Comparison of ENCODE assay signal across 21 cellular contexts in the genomic region with DNA sequence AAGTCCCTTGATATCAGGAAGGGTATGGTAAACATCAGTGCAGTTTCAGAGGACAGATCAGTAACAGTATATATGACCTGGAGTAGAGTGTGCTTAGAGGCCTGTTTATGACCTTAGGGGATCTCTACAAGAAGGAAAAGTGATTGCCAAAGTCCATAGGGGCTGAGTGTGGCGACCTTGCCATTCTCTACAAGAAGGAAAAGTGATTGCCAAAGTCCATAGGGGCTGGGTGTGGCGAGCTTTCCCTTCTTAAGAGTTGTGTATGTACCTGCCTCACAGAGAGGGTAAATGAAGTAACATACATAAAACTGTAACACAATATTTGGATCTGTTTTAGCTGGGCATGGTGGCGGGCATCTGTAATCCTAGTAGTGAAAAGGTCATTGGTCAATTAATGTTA. TPM values are rescaled to one million over a fixed set of nuclear protein-coding genes. Genes with fewer than 3 reads are reported as not detected.
DNase-seq lines count a peak whose midpoint lies in the region; ATAC-seq, FAIRE-seq and TF ChIP-seq lines count a peak whose summit lies in the region.
"Had no signal": no experiment of that assay in that cellular context is flagged by ENCODE, and none has a peak within 500 bp of the region (broad histone marks: within the 10 kb centered on the region; RNA-seq: fewer than 3 reads in every experiment).

No MANE protein-coding gene starts in this region.

- peaks cover 8% of the 10 kb centered on the region for H3K4me1 Mint-ChIP-seq in activated T-cell treated with anti-CD3 and anti-CD28 coated beads, Interleukin-2, amount 50 U/mL, for 24 hours (ENCODE audit: low read depth)
- peaks cover 1% of the 10 kb centered on the region for H3K4me1 Mint-ChIP-seq in activated T-cell treated with anti-CD3 and anti-CD28 coated beads, Interleukin-2, amount 50 U/mL, for 4 hours (ENCODE audit: low read depth)
- peaks cover 9% of the 10 kb centered on the region for H3K4me1 Mint-ChIP-seq in memory B cell
- peaks cover 2% of the 10 kb centered on the region for H3K4me1 Mint-ChIP-seq in progenitor cell of endocrine pancreas (ENCODE audit: low read depth)

- FAIRE-seq in K562 (lab: Jason Lieb, UNC) = no peak
- FAIRE-seq: GM18507 had no signal

- no peak overlapping the region for H3K27ac ChIP-seq in K562 (ENCODE audit: extremely low read depth, low read depth, low read length)
- H3K27ac ChIP-seq: RWPE1 had no signal

- H3K9ac ChIP-seq in K562 (ENCODE audit: insufficient read depth in 1 of 2, low read depth in 2 of 2, low read length in 2 of 2) = no peak overlapping the region

- POLR2A ChIA-PET in K562 (lab: Yijun Ruan, JAX) = interaction anchor here (1.0 kb wide), 1 partner anchor 11 kb away, joined by 3 read pairs; no protein-coding TSS in a partner anchor

- no peaks in the 10 kb centered on the region for H4K20me1 ChIP-seq in K562 (replicated peaks; ENCODE audit: control insufficient read depth, insufficient read depth, low read length)

- CTCF ChIA-PET in K562 (lab: Yijun Ruan, JAX; ENCODE audit: low intra/inter-chr PET ratio) = no interaction called here

- TF ChIP-seq RAD21 in K562 (CRISPR knock-in tag; conservative IDR thresholded peaks at IDR 0.05 in 1 of 2, IDR thresholded peaks at IDR 0.05 in 1 of 2) = no peak

- no peaks in the 10 kb centered on the region for H3K27me3 ChIP-seq in K562 (ENCODE audit: control insufficient read depth in 2 of 2, insufficient read depth in 2 of 2, low read length in 2 of 2)
- H3K27me3 ChIP-seq: BE2C had no signal

- H2AFZ ChIP-seq in K562 (ENCODE audit: low read depth, low read length) = no peak overlapping the region

- WGBS in K562 (ENCODE audit: insufficient coverage, low coverage, missing lambda C conversion rate) = 83% methylated on average over 3 of the region's 3 CpGs

- in situ Hi-C loops in K562 (cut with MboI) = no loop called here

- TF ChIP-seq EP300 in K562 (IDR thresholded peaks at IDR 0.05; ENCODE audit: low read length) = no peak

- DNase-seq in activated T-cell treated with anti-CD3 and anti-CD28 coated beads, Interleukin-2, amount 50 U/mL, for 24 hours = no peak
- no peak for DNase-seq in activated T-cell treated with anti-CD3 and anti-CD28 coated beads, Interleukin-2, amount 50 U/mL, for 4 hours
- DNase-seq in K562 (ENCODE audit: extremely low read depth in 1 of 4, low spot score in 3 of 4) (no peak), memory B cell (ENCODE audit: low spot score in 2 of 2) (no peak), progenitor cell of endocrine pancreas (ENCODE audit: low spot score, unreplicated experiment) (no peak), NCI-H2107 (lab: John Stamatoyannopoulos, UW) (no peak)
- DNase-seq: 8988T, ACHN, BE2C, NCI-H1092 treated with DMSO at 0.1 percent for 48 hours, NCI-H1436, NCI-H187, NCI-H526 treated with DMSO at 0.1 percent for 48 hours, SHP77 had no signal

- H3K36me3 ChIP-seq in K562 (ENCODE audit: control insufficient read depth, insufficient read depth, low read length) = peaks cover 14% of the 10 kb centered on the region; the same call in 2 of the 3 replicates
- H3K36me3 ChIP-seq: BE2C had no signal

- ATAC-seq in activated T-cell treated with anti-CD3 and anti-CD28 coated beads, Interleukin-2, amount 50 U/mL, for 4 hours = no peak
- ATAC-seq in K562 = peak; percentile 60
- ATAC-seq in memory B cell (ENCODE audit: low read depth) = no peak
- no peak for ATAC-seq in HG03097 (IDR thresholded peaks at IDR 0.05; ENCODE audit: low FRiP score, unreplicated experiment)
- ATAC-seq in HG03175 (IDR thresholded peaks at IDR 0.05; ENCODE audit: unreplicated experiment) = no peak

- TF ChIP-seq CTCF in K562 (IDR thresholded peaks at IDR 0.05 in 2 of 3, conservative IDR thresholded peaks at IDR 0.05 in 1 of 3; ENCODE audit: insufficient read depth in 2 of 3, low read depth in 1 of 3, low read length in 3 of 3) (no peak), progenitor cell of endocrine pancreas (IDR thresholded peaks at IDR 0.05; ENCODE audit: unreplicated experiment) (no peak)

- no peak overlapping the region for H3K4me3 ChIP-seq in K562

- no peaks in the 10 kb centered on the region for H3K27me3 Mint-ChIP-seq in activated T-cell treated with anti-CD3 and anti-CD28 coated beads, Interleukin-2, amount 50 U/mL, for 24 hours
- no peaks in the 10 kb centered on the region for H3K27me3 Mint-ChIP-seq in activated T-cell treated with anti-CD3 and anti-CD28 coated beads, Interleukin-2, amount 50 U/mL, for 4 hours (ENCODE audit: low read depth)
- H3K27me3 Mint-ChIP-seq in memory B cell = no peaks in the 10 kb centered on the region
- no peaks in the 10 kb centered on the region for H3K27me3 Mint-ChIP-seq in progenitor cell of endocrine pancreas
- H3K27me3 Mint-ChIP-seq: IgD-negative memory B cell had no signal

- H3K27ac Mint-ChIP-seq in activated T-cell treated with anti-CD3 and anti-CD28 coated beads, Interleukin-2, amount 50 U/mL, for 24 hours = peak overlapping the region; percentile 24
- H3K27ac Mint-ChIP-seq in memory B cell (peak overlapping the region; percentile 49), progenitor cell of endocrine pancreas (peak overlapping the region; percentile 25)

- H3K4me3 Mint-ChIP-seq in activated T-cell treated with anti-CD3 and anti-CD28 coated beads, Interleukin-2, amount 50 U/mL, for 24 hours = no peak overlapping the region
- no peak overlapping the region for H3K4me3 Mint-ChIP-seq in activated T-cell treated with anti-CD3 and anti-CD28 coated beads, Interleukin-2, amount 50 U/mL, for 4 hours
- H3K4me3 Mint-ChIP-seq in memory B cell = no peak overlapping the region
- H3K4me3 Mint-ChIP-seq in progenitor cell of endocrine pancreas (ENCODE audit: low read depth) = no peak overlapping the region
- H3K4me3 Mint-ChIP-seq: CD14-positive monocyte, IgD-negative memory B cell had no signal

- no peak overlapping the region for H3K4me2 ChIP-seq in K562 (ENCODE audit: insufficient read depth, low read length)

- TF ChIP-seq POLR2A in K562 (conservative IDR thresholded peaks at IDR 0.05) = no peak

- H3K36me3 Mint-ChIP-seq in activated T-cell treated with anti-CD3 and anti-CD28 coated beads, Interleukin-2, amount 50 U/mL, for 24 hours (ENCODE audit: low read depth) = peaks cover 72% of the 10 kb centered on the region
- H3K36me3 Mint-ChIP-seq in activated T-cell treated with anti-CD3 and anti-CD28 coated beads, Interleukin-2, amount 50 U/mL, for 4 hours (ENCODE audit: insufficient read depth) = peaks cover 20% of the 10 kb centered on the region
- H3K36me3 Mint-ChIP-seq in memory B cell = peaks cover 20% of the 10 kb centered on the region
- peaks cover 27% of the 10 kb centered on the region for H3K36me3 Mint-ChIP-seq in progenitor cell of endocrine pancreas (ENCODE audit: insufficient read depth)

- H3K9me3 Mint-ChIP-seq in activated T-cell treated with anti-CD3 and anti-CD28 coated beads, Interleukin-2, amount 50 U/mL, for 24 hours = no peaks in the 10 kb centered on the region
- no peaks in the 10 kb centered on the region for H3K9me3 Mint-ChIP-seq in activated T-cell treated with anti-CD3 and anti-CD28 coated beads, Interleukin-2, amount 50 U/mL, for 4 hours
- H3K9me3 Mint-ChIP-seq in memory B cell (no peaks in the 10 kb centered on the region), progenitor cell of endocrine pancreas (ENCODE audit: low read depth) (no peaks in the 10 kb centered on the region)
- H3K9me3 Mint-ChIP-seq: IgD-negative memory B cell had no signal

- intact Hi-C loops in K562 (cut with micrococcal nuclease) = no loop called here

- H3K79me2 ChIP-seq in K562 (ENCODE audit: control insufficient read depth, insufficient read depth, low read length) = no peaks in the 10 kb centered on the region

- H3K9me3 ChIP-seq in K562 (replicated peaks; ENCODE audit: control insufficient read depth, insufficient read depth, low read depth, low read length) = no peaks in the 10 kb centered on the region
- H3K9me3 ChIP-seq: BE2C had no signal

- BruUV-seq in K562 (replicated peaks; lab: Mats Ljungman, UMichigan) = no TSS peak

- H3K4me1 ChIP-seq in K562 (replicated peaks in 1 of 2; ENCODE audit: control insufficient read depth in 2 of 2, insufficient read depth in 2 of 2, low read length in 2 of 2) = peaks cover 3 to 7% of the 10 kb centered on the region in 2 experiments; a peak in 3 of 5 replicates
- H3K4me1 ChIP-seq: BE2C had no signal

- H3K9me1 ChIP-seq in K562 (ENCODE audit: control insufficient read depth, insufficient read depth, low read length) = no peaks in the 10 kb centered on the region

RNA-seq across cellular contexts. Expression of a gene that starts 28.4 kb away (rescaled TPM):
- total RNA-seq in activated T-cell treated with anti-CD3 and anti-CD28 coated beads, Interleukin-2, amount 50 U/mL, for 4 hours = under 1 TPM in 2 of 3 donors, not detected in 1; 0.65 to 0.69 TPM
- 0.72 TPM in 1 of 2 replicates, not detected in the other for total RNA-seq in K562 (2011; cell fraction: chromatin; rRNA removed; ENCODE audit: low replicate concordance)
- not detected in 2 replicates for total RNA-seq in K562 (2011; cell fraction: nucleolus; rRNA removed)
- 0.61 TPM in 1 of 2 replicates, not detected in the other for total RNA-seq in K562 (2011; cell fraction: nucleoplasm; rRNA removed)
- total RNA-seq in K562 (2014; rRNA removed) (0.12 TPM in 1 of 2 replicates, not detected in the other), K562 (2014; rRNA removed; fragmentation: Illumina TruSeq; extraction: Trizol) (0.07 and 0.16 TPM in 2 replicates), K562 (2015; rRNA removed; fragmentation: Illumina TruSeq; extraction: Trizol) (0.38 TPM in 1 of 2 replicates, not detected in the other), K562 (2021) (not detected in 2 replicates), progenitor cell of endocrine pancreas (2.0 and 2.5 TPM in 2 replicates)
- polyA plus RNA-seq in K562 (2011; rRNA removed) (0.04 TPM in 1 of 2 replicates, not detected in the other), K562 (2014; fragmentation: Illumina TruSeq; extraction: Trizol) (0.07 TPM in 1 of 2 replicates, not detected in the other), K562 (2014; fragmentation: Nextera tagmentation; extraction: Ambion mirVana) (under 1 TPM; 0.03 to 0.13 TPM), K562 (2014; rRNA removed) (not detected in 2 replicates)
- polyA plus RNA-seq in K562 (2011; cell fraction: cytosol; rRNA removed) = not detected in 2 replicates
- polyA plus RNA-seq in K562 (2011; cell fraction: nucleus; rRNA removed) = not detected in 2 replicates
- 0.06 TPM in 1 of 2 replicates, not detected in the other for polyA plus RNA-seq in K562 (2012)
- 0.12 TPM in 1 of 2 replicates, not detected in the other for polyA minus RNA-seq in K562 (2011; rRNA and poly(A)+ RNA removed)
- polyA minus RNA-seq in K562 (2011; cell fraction: cytosol; rRNA and poly(A)+ RNA removed) = 0.29 TPM in 1 of 2 replicates, not detected in the other
- not detected in 2 replicates for polyA minus RNA-seq in K562 (2011; cell fraction: nucleus; rRNA and poly(A)+ RNA removed)
- total RNA-seq: NCI-H460 had no signal
- polyA plus RNA-seq: CD14-positive monocyte, IgD-negative memory B cell had no signal

RNA-seq across cellular contexts. Expression of a gene that starts 43.7 kb away (rescaled TPM):
- 10 to 100 TPM; 46.3 to 56.7 (median 49.0) TPM for total RNA-seq in activated T-cell treated with anti-CD3 and anti-CD28 coated beads, Interleukin-2, amount 50 U/mL, for 4 hours
- total RNA-seq in K562 (2011; cell fraction: chromatin; rRNA removed; ENCODE audit: low replicate concordance) = 26.8 and 37.2 TPM in 2 replicates
- 9.2 and 10.4 TPM in 2 replicates for total RNA-seq in K562 (2011; cell fraction: nucleolus; rRNA removed)
- total RNA-seq in K562 (2011; cell fraction: nucleoplasm; rRNA removed) = 16.6 and 22.4 TPM in 2 replicates
- total RNA-seq in K562 (2014; rRNA removed) (5.5 and 7.5 TPM in 2 replicates), K562 (2014; rRNA removed; fragmentation: Illumina TruSeq; extraction: Trizol) (23.5 and 31.4 TPM in 2 replicates), K562 (2015; rRNA removed; fragmentation: Illumina TruSeq; extraction: Trizol) (17.3 and 18.4 TPM in 2 replicates), K562 (2021) (24.1 and 24.3 TPM in 2 replicates), progenitor cell of endocrine pancreas (61.1 and 61.5 TPM in 2 replicates)
- polyA plus RNA-seq in K562 (2011; rRNA removed) (20.5 and 29.1 TPM in 2 replicates), K562 (2014; fragmentation: Illumina TruSeq; extraction: Trizol) (23.1 and 25.4 TPM in 2 replicates), K562 (2014; fragmentation: Nextera tagmentation; extraction: Ambion mirVana) (10 to 100 TPM in 1 of 2 experiments, 1 to 10 TPM in 1; 9.2 to 11.9 TPM), K562 (2014; rRNA removed) (9.8 and 11.1 TPM in 2 replicates)
- polyA plus RNA-seq in K562 (2011; cell fraction: cytosol; rRNA removed) = 7.1 and 16.4 TPM in 2 replicates
- 6.3 and 11.4 TPM in 2 replicates for polyA plus RNA-seq in K562 (2011; cell fraction: nucleus; rRNA removed)
- 9.4 and 13.0 TPM in 2 replicates for polyA plus RNA-seq in K562 (2012)
- 44.0 and 47.0 TPM in 2 replicates for polyA minus RNA-seq in K562 (2011; rRNA and poly(A)+ RNA removed)
- polyA minus RNA-seq in K562 (2011; cell fraction: cytosol; rRNA and poly(A)+ RNA removed) = 8.6 and 12.0 TPM in 2 replicates
- polyA minus RNA-seq in K562 (2011; cell fraction: nucleus; rRNA and poly(A)+ RNA removed) = 3.1 and 6.1 TPM in 2 replicates
